Comparison of ENCODE assay signal across 24 cellular contexts in genomic region chr3:139601191-139601961, GRCh38.
DNase-seq lines count a peak whose midpoint lies in the region; ATAC-seq and TF ChIP-seq lines count a peak whose summit lies in the region.
"Had no signal": no experiment of that assay in that cellular context is flagged by ENCODE, and none has a peak within 500 bp of the region (broad histone marks: within the 10 kb centered on the region; RNA-seq: fewer than 3 reads in every experiment).

No MANE protein-coding gene starts in this region.

- no peak for ATAC-seq in GM18861 (IDR thresholded peaks at IDR 0.05; ENCODE audit: unreplicated experiment)
- ATAC-seq: activated T-cell treated with anti-CD3 and anti-CD28 coated beads, Interleukin-2, amount 50 U/mL, for 72 hours; CD8-positive, alpha-beta T cell; effector memory CD8-positive, alpha-beta T cell; natural killer cell; sciatic nerve; stimulated activated naive B cell treated with anti-CD40 and anti-IgM and Interleukin-4, amounts not matched to agents 10 μg/mL and 1 μg/mL and 100 μg/mL, for 72 hours had no signal

- no peaks in the 10 kb centered on the region for H3K36me3 Mint-ChIP-seq in MCF 10A (ENCODE audit: insufficient read depth, unreplicated experiment)
- H3K36me3 Mint-ChIP-seq: natural killer cell; stimulated activated naive B cell treated with anti-CD40 and anti-IgM and Interleukin-4, amounts not matched to agents 10 μg/mL and 1 μg/mL and 100 μg/mL, for 72 hours had no signal

- peak overlapping the region; percentile 79 for H3K4me2 ChIP-seq in mammary epithelial cell (ENCODE audit: insufficient read depth, low read depth, low read length)
- H3K4me2 ChIP-seq: KMS-11 had no signal

- intact Hi-C loops in MCF 10A (cut with micrococcal nuclease): loop anchor here (1.0 kb wide), 1 partner anchor 67 kb away; no protein-coding TSS in a partner anchor
- intact Hi-C loops in breast epithelium (cut with DNase I; ENCODE audit: low total_unique reads): no loop called here
- intact Hi-C loops in mammary epithelial cell (cut with micrococcal nuclease): loop anchor here (2.0 to 5.0 kb wide), 2 partner anchors 51 to 64 kb away; partner anchors contain the start of gene RBP1

- no peaks in the 10 kb centered on the region for H3K79me2 ChIP-seq in mammary epithelial cell (ENCODE audit: insufficient read depth, low read length)
- H3K79me2 ChIP-seq: parathyroid adenoma had no signal

- no peaks in the 10 kb centered on the region for H3K27me3 Mint-ChIP-seq in MCF 10A (ENCODE audit: insufficient read depth, unreplicated experiment)
- H3K27me3 Mint-ChIP-seq: effector memory CD8-positive, alpha-beta T cell; stimulated activated naive B cell treated with anti-CD40 and anti-IgM and Interleukin-4, amounts not matched to agents 10 μg/mL and 1 μg/mL and 100 μg/mL, for 72 hours had no signal

- in situ Hi-C loops in mammary epithelial cell (cut with MboI; ENCODE audit: low sequenced_read_pairs in 2 of 2): no loop called here

- DNase-seq in MCF 10A (ENCODE audit: unreplicated experiment): peak; percentile 94
- DNase-seq in breast epithelium (ENCODE audit: low spot score in 2 of 2): no peak
- peak; percentile 90 for DNase-seq in NCI-H2171 treated with DMSO at 0.1 percent for 48 hours (lab: John Stamatoyannopoulos, UW)
- DNase-seq in mammary epithelial cell: peak; percentile 91
- peak; percentile 21 for DNase-seq in renal cortical epithelial cell (ENCODE audit: low read depth)
- DNase-seq in NCI-H2029 treated with DMSO at 0.1 percent for 48 hours (lab: John Stamatoyannopoulos, UW): no peak
- no peak for DNase-seq in AG20443 (ENCODE audit: low spot score)
- DNase-seq: activated CD4-positive, alpha-beta T cell treated with anti-CD3 and anti-CD28 coated beads for 1 hour; activated naive CD4-positive, alpha-beta T cell treated with anti-CD3 and anti-CD28 coated beads, Interleukin-2, amount 50 U/mL, for 16 hours; activated T-cell treated with anti-CD3 and anti-CD28 coated beads, Interleukin-2, amount 50 U/mL, for 72 hours; CD8-positive, alpha-beta T cell; DND-41; effector memory CD8-positive, alpha-beta T cell; hippocampal formation; mesendoderm; natural killer cell; NCI-H1436 treated with DMSO at 0.1 percent for 48 hours; stimulated activated naive B cell treated with anti-CD40 and anti-IgM and Interleukin-4, amounts not matched to agents 10 μg/mL and 1 μg/mL and 100 μg/mL, for 72 hours; T1000; tibial artery had no signal

- peaks cover 32% of the 10 kb centered on the region for H3K4me1 Mint-ChIP-seq in MCF 10A (ENCODE audit: insufficient read depth, unreplicated experiment)
- H3K4me1 Mint-ChIP-seq: natural killer cell; stimulated activated naive B cell treated with anti-CD40 and anti-IgM and Interleukin-4, amounts not matched to agents 10 μg/mL and 1 μg/mL and 100 μg/mL, for 72 hours had no signal

- TF ChIP-seq POLR2A in breast epithelium (IDR thresholded peaks at IDR 0.05): no peak

- H2AFZ ChIP-seq in mammary epithelial cell (ENCODE audit: low read depth, low read length): peak overlapping the region; percentile 65
- H2AFZ ChIP-seq: parathyroid adenoma had no signal

- H3K27me3 ChIP-seq in breast epithelium: no peaks in the 10 kb centered on the region
- H3K27me3 ChIP-seq in mammary epithelial cell (ENCODE audit: insufficient read depth, low read length): no peaks in the 10 kb centered on the region
- H3K27me3 ChIP-seq: tibial artery had no signal

- peak overlapping the region in 1 of 2 donors; percentile 23 for H3K27ac ChIP-seq in breast epithelium
- H3K27ac ChIP-seq in mammary epithelial cell (ENCODE audit: insufficient read depth, low read depth, low read length): peak overlapping the region; percentile 91
- H3K27ac ChIP-seq: KMS-11, parathyroid adenoma, tibial artery had no signal

- H3K9me3 Mint-ChIP-seq in MCF 10A (ENCODE audit: unreplicated experiment): no peaks in the 10 kb centered on the region
- H3K9me3 Mint-ChIP-seq: CD8-positive, alpha-beta T cell; natural killer cell; stimulated activated naive B cell treated with anti-CD40 and anti-IgM and Interleukin-4, amounts not matched to agents 10 μg/mL and 1 μg/mL and 100 μg/mL, for 72 hours had no signal

- no peaks in the 10 kb centered on the region for H4K20me1 ChIP-seq in mammary epithelial cell (ENCODE audit: insufficient read depth, low read length)

- CTCF ChIA-PET in MCF 10A (lab: Yijun Ruan, JAX): interaction anchor here (0.6 to 2.1 kb wide), 3 partner anchors 38 to 118 kb away, joined by 3 to 7 read pairs (median 3); no protein-coding TSS in a partner anchor
- CTCF ChIA-PET in mammary epithelial cell (lab: Charles Lee; ENCODE audit: low non-redundant PET): no interaction called here

- POLR2A ChIA-PET in MCF 10A (lab: Yijun Ruan, JAX): interaction anchor here (0.8 to 2.0 kb wide), 12 partner anchors 11 to 1007 kb away, joined by 3 to 9 read pairs (median 5); partner anchors contain the start of genes CEP70 and COPB2

- H3K9ac ChIP-seq in mammary epithelial cell (ENCODE audit: insufficient read depth, low read length): peak overlapping the region; percentile 72
- H3K9ac ChIP-seq: KMS-11, parathyroid adenoma had no signal

- WGBS in mammary epithelial cell (ENCODE audit: low coverage, missing lambda C conversion rate): 0% methylated on average over 4 of the region's 5 CpGs

- H3K4me1 ChIP-seq in breast epithelium (no peaks in the 10 kb centered on the region), mammary epithelial cell (ENCODE audit: insufficient read depth, low read length) (peaks cover 20% of the 10 kb centered on the region)
- H3K4me1 ChIP-seq: parathyroid adenoma, tibial artery had no signal

- H3K4me3 Mint-ChIP-seq in MCF 10A (ENCODE audit: unreplicated experiment): peak overlapping the region; percentile 61
- H3K4me3 Mint-ChIP-seq: activated T-cell treated with anti-CD3 and anti-CD28 coated beads, Interleukin-2, amount 50 U/mL, for 72 hours; CD8-positive, alpha-beta T cell; effector memory CD8-positive, alpha-beta T cell; natural killer cell; stimulated activated naive B cell treated with anti-CD40 and anti-IgM and Interleukin-4, amounts not matched to agents 10 μg/mL and 1 μg/mL and 100 μg/mL, for 72 hours had no signal

- TF ChIP-seq CTCF in MCF 10A (IDR thresholded peaks at IDR 0.05; ENCODE audit: unreplicated experiment) (no peak), breast epithelium (IDR thresholded peaks at IDR 0.05) (no peak), mammary epithelial cell (conservative IDR thresholded peaks at IDR 0.05 in 1 of 2, IDR thresholded peaks at IDR 0.05 in 1 of 2; ENCODE audit: extremely low read depth in 1 of 2, insufficient read depth in 1 of 2, low read depth in 1 of 2, low read length in 2 of 2) (no peak)

- H3K9me3 ChIP-seq in breast epithelium (no peaks in the 10 kb centered on the region), mammary epithelial cell (replicated peaks; ENCODE audit: insufficient read depth, low read length) (no peaks in the 10 kb centered on the region)
- H3K9me3 ChIP-seq: tibial artery had no signal

- H3K27ac Mint-ChIP-seq in MCF 10A (ENCODE audit: low read depth, unreplicated experiment): peak overlapping the region; percentile 84
- H3K27ac Mint-ChIP-seq: activated T-cell treated with anti-CD3 and anti-CD28 coated beads, Interleukin-2, amount 50 U/mL, for 72 hours; CD8-positive, alpha-beta T cell; effector memory CD8-positive, alpha-beta T cell; natural killer cell; stimulated activated naive B cell treated with anti-CD40 and anti-IgM and Interleukin-4, amounts not matched to agents 10 μg/mL and 1 μg/mL and 100 μg/mL, for 72 hours had no signal

- H3K36me3 ChIP-seq in breast epithelium (no peaks in the 10 kb centered on the region), mammary epithelial cell (ENCODE audit: insufficient read depth, low read length) (no peaks in the 10 kb centered on the region)
- H3K36me3 ChIP-seq: tibial artery had no signal

- H3K4me3 ChIP-seq in breast epithelium (no peak overlapping the region), mammary epithelial cell (replicated peaks in 1 of 3; ENCODE audit: insufficient read depth in 1 of 3, low read depth in 2 of 3, low read length in 3 of 3) (peak overlapping the region in 2 of 3 experiments; percentile 15 to 22)
- H3K4me3 ChIP-seq: tibial artery had no signal

- BruUV-seq in MCF 10A (replicated peaks; lab: Mats Ljungman, UMichigan) (no TSS peak), mammary epithelial cell (replicated peaks; lab: Mats Ljungman, UMichigan) (TSS peak; percentile 56)

- dilution Hi-C loops in mammary epithelial cell (cut with HindIII; ENCODE audit: low sequenced_read_pairs): no loop called here

Comparison
In these comparisons a context has a peak if more than half of its experiments do, and no peak if none do; other contexts are left out.
1. DNase-seq: peak in MCF 10A (single experiment), NCI-H2171 treated with DMSO at 0.1 percent for 48 hours (single experiment), mammary epithelial cell (single experiment) and renal cortical epithelial cell (single experiment); none in breast epithelium (0 of 2), NCI-H2029 treated with DMSO at 0.1 percent for 48 hours (single experiment) and AG20443 (single experiment).
2. H3K4me3 ChIP-seq: peak in mammary epithelial cell (2 of 3); none in breast epithelium (0 of 3).